ENCODE assay signal across 25 cellular contexts in genomic region chr4:177473991-177474390, GRCh38.
"Had no signal": no experiment of that assay in that cellular context is flagged by ENCODE, and none has a peak within 500 bp of the region (broad histone marks: within the 10 kb centered on the region; RNA-seq: fewer than 3 reads in every experiment).

No MANE protein-coding gene starts in this region.

- H3K4me2 ChIP-seq: neural progenitor cell had no signal

- H3K27me3 ChIP-seq: left lung, neural progenitor cell, neutrophil, suprapubic skin, tibial nerve, uterus had no signal

- H3K9ac ChIP-seq: neural progenitor cell, parathyroid adenoma had no signal

- H3K79me2 ChIP-seq: parathyroid adenoma had no signal

- ATAC-seq: left colon; left lung; lower lobe of right lung; naive thymus-derived CD8-positive, alpha-beta T cell; psoas muscle; right cardiac atrium; sciatic nerve had no signal

- H3K36me3 ChIP-seq: left lung, lower lobe of right lung, neural progenitor cell, neutrophil, suprapubic skin, tibial nerve, uterus had no signal

- H2AFZ ChIP-seq: neural progenitor cell, parathyroid adenoma had no signal

- H3K27ac ChIP-seq: left lung, lower lobe of right lung, neural progenitor cell, neutrophil, parathyroid adenoma, psoas muscle, skin epidermis, suprapubic skin, tibial nerve, uterus had no signal

- H3K9me3 ChIP-seq: left lung, lower lobe of right lung, neutrophil, psoas muscle, suprapubic skin, uterus had no signal

- H3K4me3 ChIP-seq: left lung, lower lobe of right lung, neural progenitor cell, psoas muscle, skin epidermis, suprapubic skin, tibial nerve, uterus had no signal

- DNase-seq: hypothalamus; immature natural killer cell; kidney; left colon; left lung; lower lobe of right lung; mammary epithelial cell; mesenchymal stem cell; naive thymus-derived CD8-positive, alpha-beta T cell; occipital lobe; psoas muscle; right cardiac atrium; stimulated activated CD4-positive, alpha-beta T cell treated with anti-CD3 and anti-CD28 coated beads, Interleukin-12 subunit alpha, Interleukin-12 subunit beta, amount 100 ng/mL, for 4 hours; stimulated activated CD4-positive, alpha-beta T cell treated with anti-CD3 and anti-CD28 coated beads, Interleukin-15, amount 100 ng/mL, for 24 hours; stimulated activated CD4-positive, alpha-beta T cell treated with anti-CD3 and anti-CD28 coated beads, Interleukin-2, amount 100 ng/mL, for 24 hours; stimulated activated CD4-positive, alpha-beta T cell treated with anti-CD3 and anti-CD28 coated beads, Interleukin-4, amount 100 ng/mL, for 1 hour; stimulated activated naive CD4-positive, alpha-beta T cell; uterus had no signal

- H3K4me1 ChIP-seq: left lung, lower lobe of right lung, neural progenitor cell, parathyroid adenoma, psoas muscle, suprapubic skin, tibial nerve, uterus had no signal
